ENCODE assay signal across 15 cellular contexts in the genomic region with DNA sequence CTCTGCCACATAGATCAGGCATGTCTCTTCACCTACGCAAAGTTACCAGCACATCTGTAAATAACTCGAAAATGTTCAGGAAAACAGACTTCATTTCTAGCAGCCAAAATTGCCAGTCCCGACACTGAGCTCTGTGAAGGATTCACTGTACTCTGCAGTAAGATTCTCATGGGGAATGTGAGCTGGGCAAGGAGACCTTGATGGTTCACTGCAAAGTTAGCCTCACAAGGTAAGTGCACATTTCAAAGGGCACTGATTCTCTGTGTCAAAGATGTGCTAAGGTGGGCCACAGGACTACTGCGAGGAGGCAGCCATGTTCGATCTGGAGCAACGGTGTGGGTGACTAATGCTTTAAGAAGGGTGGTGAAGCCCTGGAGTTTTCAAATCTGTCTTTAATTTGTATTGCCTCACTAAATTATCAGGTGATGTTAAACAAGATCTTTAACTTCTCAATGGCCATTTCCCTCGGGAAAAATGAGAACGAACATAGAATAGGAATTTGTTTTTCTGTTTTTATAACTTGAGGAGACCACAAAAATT. TPM values are rescaled to one million over a fixed set of nuclear protein-coding genes. Genes with fewer than 3 reads are reported as not detected.
A peak's percentile ranks its signal among the peaks of the same experiment; 100 is the strongest.
DNase-seq lines count a peak whose midpoint lies in the region; ATAC-seq, FAIRE-seq and TF ChIP-seq lines count a peak whose summit lies in the region.
"Had no signal": no experiment of that assay in that cellular context is flagged by ENCODE, and none has a peak within 500 bp of the region (broad histone marks: within the 10 kb centered on the region; RNA-seq: fewer than 3 reads in every experiment).

No MANE protein-coding gene starts in this region.

- no peak for TF ChIP-seq CTCF in A549 (IDR thresholded peaks at IDR 0.05)
- TF ChIP-seq CTCF in C4-2B (conservative IDR thresholded peaks at IDR 0.05): no peak
- no peak for TF ChIP-seq CTCF in RWPE2 (IDR thresholded peaks at IDR 0.05; ENCODE audit: poor library complexity, severe bottlenecking)

- FAIRE-seq in A549 (lab: Jason Lieb, UNC): no peak
- FAIRE-seq: G401.6 had no signal

- H3K27ac ChIP-seq in A549 (peak overlapping the region; percentile 52 to 56; a peak in 4 of 6 replicates), C4-2B (peak overlapping the region; percentile 79), RWPE2 (ENCODE audit: poor library complexity, severe bottlenecking) (peak overlapping the region; percentile 9)

- no peaks in the 10 kb centered on the region for H3K9me3 Mint-ChIP-seq in stimulated activated naive CD8-positive, alpha-beta T cell treated with anti-CD3 and anti-CD28 coated beads, Interleukin-15, amount 100 ng/mL, for 72 hours
- H3K9me3 Mint-ChIP-seq: CD14-positive monocyte, H9 had no signal

- TF ChIP-seq EP300 in A549 (IDR thresholded peaks at IDR 0.05): no peak

- no peak for TF ChIP-seq RAD21 in A549 (conservative IDR thresholded peaks at IDR 0.05 in 1 of 2, IDR thresholded peaks at IDR 0.05 in 1 of 2)

- H3K4me1 ChIP-seq in A549: peaks cover 42% of the 10 kb centered on the region
- peaks cover 45% of the 10 kb centered on the region for H3K4me1 ChIP-seq in RWPE2 (ENCODE audit: insufficient read depth, poor library complexity, severe bottlenecking)

- no peak for TF ChIP-seq POLR2A in A549 (IDR thresholded peaks at IDR 0.05; ENCODE audit: low read length)

- H3K27me3 ChIP-seq in RWPE2 (ENCODE audit: insufficient read depth, poor library complexity, severe bottlenecking): no peaks in the 10 kb centered on the region

- POLR2A ChIA-PET in A549 (lab: Yijun Ruan, JAX): no interaction called here

- H3K4me1 Mint-ChIP-seq in stimulated activated naive CD8-positive, alpha-beta T cell treated with anti-CD3 and anti-CD28 coated beads, Interleukin-15, amount 100 ng/mL, for 72 hours: peaks cover 68% of the 10 kb centered on the region

- no peak for DNase-seq in A549 (ENCODE audit: low read depth in 1 of 2, low spot score in 1 of 2)
- no peak for DNase-seq in RWPE2 (ENCODE audit: low spot score)
- DNase-seq in fibroblast of gingiva (ENCODE audit: low read depth): peak; percentile 44
- DNase-seq in stimulated activated naive CD8-positive, alpha-beta T cell treated with anti-CD3 and anti-CD28 coated beads, Interleukin-15, amount 100 ng/mL, for 72 hours: no peak
- no peak for DNase-seq in NCI-H2107 (lab: John Stamatoyannopoulos, UW)
- no peak for DNase-seq in NCI-H524 (lab: John Stamatoyannopoulos, UW)
- DNase-seq: H9, NCI-H1694 treated with DMSO at 0.1 percent for 48 hours, NCI-H2227 treated with DMSO at 0.1 percent for 48 hours, NCI-H510A treated with DMSO at 0.1 percent for 48 hours, NCI-H82 had no signal

- H3K36me3 ChIP-seq in RWPE2 (ENCODE audit: low read depth): peaks cover 38% of the 10 kb centered on the region

- H3K27ac Mint-ChIP-seq in stimulated activated naive CD8-positive, alpha-beta T cell treated with anti-CD3 and anti-CD28 coated beads, Interleukin-15, amount 100 ng/mL, for 72 hours: no peak overlapping the region

- CTCF ChIA-PET in A549 (lab: Yijun Ruan, JAX): interaction anchor here (23.6 kb wide), 1 partner anchor 193 kb away, joined by 748 read pairs; no protein-coding TSS in a partner anchor

- no peaks in the 10 kb centered on the region for H3K27me3 Mint-ChIP-seq in stimulated activated naive CD8-positive, alpha-beta T cell treated with anti-CD3 and anti-CD28 coated beads, Interleukin-15, amount 100 ng/mL, for 72 hours

- H3K4me3 Mint-ChIP-seq in stimulated activated naive CD8-positive, alpha-beta T cell treated with anti-CD3 and anti-CD28 coated beads, Interleukin-15, amount 100 ng/mL, for 72 hours: no peak overlapping the region
- H3K4me3 Mint-ChIP-seq: CD14-positive monocyte, H9 had no signal

- 84% methylated on average over 8 of the region's 8 CpGs for WGBS in A549 (ENCODE audit: missing lambda C conversion rate)

- no peak overlapping the region for H3K4me3 ChIP-seq in A549
- H3K4me3 ChIP-seq in RWPE2 (ENCODE audit: severe bottlenecking): no peak overlapping the region

- ATAC-seq in A549 (no peak), RWPE2 (ENCODE audit: low read depth) (no peak), HG02973 (IDR thresholded peaks at IDR 0.05; ENCODE audit: unreplicated experiment) (no peak)
- ATAC-seq in stimulated activated naive CD8-positive, alpha-beta T cell treated with anti-CD3 and anti-CD28 coated beads, Interleukin-15, amount 100 ng/mL, for 72 hours: no peak

- H3K9me3 ChIP-seq in A549 (no peaks in the 10 kb centered on the region), RWPE2 (ENCODE audit: severe bottlenecking) (no peaks in the 10 kb centered on the region)

- peak overlapping the region; percentile 51; the same call in 2 of the 3 replicates for H3K4me2 ChIP-seq in A549

TF ChIP-seq in A549, 52 proteins besides CTCF, POLR2A, EP300 and RAD21:
- no peak for TF ChIP-seq ZC3H11A (IDR thresholded peaks at IDR 0.05)

RNA-seq across cellular contexts. Expression of gene STPG1, which starts 25.2 kb away (rescaled TPM):
- polyA plus RNA-seq in A549 (2011; rRNA removed) (9.5 and 9.7 TPM in 2 replicates), A549 (2017; fragmentation: RNase III; extraction: RNeasy Plus Mini Kit Qiagen cat#74134 plus additional on column Dnase treatment) (4.2 to 4.9 TPM (median 4.4 TPM) in 3 replicates)
- polyA plus RNA-seq in A549 (2012; cell fraction: cytosol; rRNA removed): 4.2 and 5.0 TPM in 2 replicates
- polyA plus RNA-seq in A549 (2012; cell fraction: nucleus; rRNA removed): 3.8 and 5.1 TPM in 2 replicates
- 6.7 and 7.3 TPM in 2 replicates for polyA minus RNA-seq in A549 (2011; rRNA and poly(A)+ RNA removed)

RNA-seq across cellular contexts. Expression of gene NIPAL3, which starts 27.2 kb away (rescaled TPM):
- polyA plus RNA-seq in A549 (2011; rRNA removed): 10.4 and 14.7 TPM in 2 replicates
- 4.0 and 5.6 TPM in 2 replicates for polyA plus RNA-seq in A549 (2012; cell fraction: cytosol; rRNA removed)
- polyA plus RNA-seq in A549 (2012; cell fraction: nucleus; rRNA removed): 4.1 and 4.3 TPM in 2 replicates
- polyA plus RNA-seq in A549 (2017; fragmentation: RNase III; extraction: RNeasy Plus Mini Kit Qiagen cat#74134 plus additional on column Dnase treatment): 4.5 to 5.2 TPM (median 5.1 TPM) in 3 replicates
- polyA minus RNA-seq in A549 (2011; rRNA and poly(A)+ RNA removed): 18.6 and 20.4 TPM in 2 replicates

Comparison
In these comparisons a context has a peak if more than half of its experiments do, and no peak if none do; other contexts are left out.
1. H3K27ac ChIP-seq: peak in every context shown above with its lines; median percentile 79 in C4-2B; 54 in A549; 9 in RWPE2.